ENCODE assay signal across 8 cellular contexts in genomic region chr19:51107406-51108065, GRCh38. TPM values are rescaled to one million over a fixed set of nuclear protein-coding genes. Genes with fewer than 3 reads are reported as not detected.
DNase-seq lines count a peak whose midpoint lies in the region; ATAC-seq and TF ChIP-seq lines count a peak whose summit lies in the region.

No MANE protein-coding gene starts in this region.

- peaks cover 10 to 65% (median 22%) of the 10 kb centered on the region in 6 donors for H3K4me1 ChIP-seq in spleen

- H3K4me3 ChIP-seq in spleen = peak overlapping the region; percentile 74 to 96 (median 84)

- CTCF ChIA-PET in activated CD8-positive, alpha-beta T cell treated with anti-CD3 and anti-CD28 coated beads, Interleukin-2, amount 10 ng/mL, durations not matched to agents 7 days and 5 days (lab: Charles Lee) = no interaction called here

- TF ChIP-seq CTCF in CD14-positive monocyte (IDR thresholded peaks at IDR 0.05) (no peak), spleen (IDR thresholded peaks at IDR 0.05 in 8 of 11, conservative IDR thresholded peaks at IDR 0.05 in 3 of 11) (no peak)

- peaks cover 0 to 1% (median 0%) of the 10 kb centered on the region in 7 donors for H3K9me3 Mint-ChIP-seq in CD14-positive monocyte
- H3K9me3 Mint-ChIP-seq in activated CD8-positive, alpha-beta T cell treated with anti-CD3 and anti-CD28 coated beads, Interleukin-2, amount 10 ng/mL, durations not matched to agents 7 days and 5 days (ENCODE audit: insufficient read depth) = no peaks in the 10 kb centered on the region

- DNase-seq in CD14-positive monocyte (ENCODE audit: low spot score) (no peak), hepatic stellate cell (ENCODE audit: low spot score) (peak; percentile 31), spleen (no peak), NOMO-1 (lab: John Stamatoyannopoulos, UW; ENCODE audit: unreplicated experiment in 2 of 2) (no peak)
- DNase-seq in activated CD8-positive, alpha-beta T cell treated with anti-CD3 and anti-CD28 coated beads, Interleukin-2, amount 10 ng/mL, durations not matched to agents 7 days and 5 days = peak; percentile 41

- no peaks in the 10 kb centered on the region for H3K27me3 ChIP-seq in spleen (replicated peaks in 1 of 7)

- peak overlapping the region; percentile 94 to 99 for H3K4me3 Mint-ChIP-seq in CD14-positive monocyte
- peak overlapping the region; percentile 88 for H3K4me3 Mint-ChIP-seq in activated CD8-positive, alpha-beta T cell treated with anti-CD3 and anti-CD28 coated beads, Interleukin-2, amount 10 ng/mL, durations not matched to agents 7 days and 5 days

- POLR2A ChIA-PET in activated CD8-positive, alpha-beta T cell treated with anti-CD3 and anti-CD28 coated beads, Interleukin-2, amount 10 ng/mL, durations not matched to agents 7 days and 5 days (lab: Charles Lee) = no interaction called here

- H3K27me3 Mint-ChIP-seq in CD14-positive monocyte (ENCODE audit: low read depth in 3 of 3) = peaks cover 2 to 6% (median 2%) of the 10 kb centered on the region in 3 donors
- H3K27me3 Mint-ChIP-seq in activated CD8-positive, alpha-beta T cell treated with anti-CD3 and anti-CD28 coated beads, Interleukin-2, amount 10 ng/mL, durations not matched to agents 7 days and 5 days (ENCODE audit: low read depth) = peaks cover 2% of the 10 kb centered on the region

- peaks cover 0 to 33% (median 15%) of the 10 kb centered on the region in 6 donors for H3K36me3 ChIP-seq in spleen

- no peak for TF ChIP-seq POLR2A in spleen (IDR thresholded peaks at IDR 0.05)

- H3K27ac Mint-ChIP-seq in CD14-positive monocyte = peak overlapping the region; percentile 91 to 99 (median 98)
- peak overlapping the region; percentile 90 for H3K27ac Mint-ChIP-seq in activated CD8-positive, alpha-beta T cell treated with anti-CD3 and anti-CD28 coated beads, Interleukin-2, amount 10 ng/mL, durations not matched to agents 7 days and 5 days

- ATAC-seq in HG03045 (IDR thresholded peaks at IDR 0.05; ENCODE audit: unreplicated experiment) (peak; percentile 0), HG02885 (IDR thresholded peaks at IDR 0.05; ENCODE audit: poor library complexity, unreplicated experiment) (no peak), HG03571 (IDR thresholded peaks at IDR 0.05; ENCODE audit: unreplicated experiment) (no peak)
- peak; percentile 27 for ATAC-seq in activated CD8-positive, alpha-beta T cell treated with anti-CD3 and anti-CD28 coated beads, Interleukin-2, amount 10 ng/mL, durations not matched to agents 7 days and 5 days

- intact Hi-C loops in CD14-positive monocyte (cut with micrococcal nuclease) = loop anchor here (5.0 to 10.0 kb wide), 2 partner anchors 40 to 487 kb away; no protein-coding TSS in a partner anchor
- intact Hi-C loops in spleen (cut with DNase I; ENCODE audit: low total_unique reads) = no loop called here

- H3K36me3 Mint-ChIP-seq in CD14-positive monocyte = peaks cover 27 to 31% of the 10 kb centered on the region in 2 donors
- peaks cover 26% of the 10 kb centered on the region for H3K36me3 Mint-ChIP-seq in activated CD8-positive, alpha-beta T cell treated with anti-CD3 and anti-CD28 coated beads, Interleukin-2, amount 10 ng/mL, durations not matched to agents 7 days and 5 days (ENCODE audit: low read depth)

- WGBS in spleen, 5 donors = 13 to 26% (median 20%) methylated on average over 18 of the region's 18 CpGs

- no peaks in the 10 kb centered on the region for H3K9me3 ChIP-seq in spleen

- peaks cover 39% of the 10 kb centered on the region for H3K4me1 Mint-ChIP-seq in CD14-positive monocyte
- peaks cover 34% of the 10 kb centered on the region for H3K4me1 Mint-ChIP-seq in activated CD8-positive, alpha-beta T cell treated with anti-CD3 and anti-CD28 coated beads, Interleukin-2, amount 10 ng/mL, durations not matched to agents 7 days and 5 days (ENCODE audit: low read depth)

- peak overlapping the region in 7 of 8 donors; percentile 29 to 86 (median 78) for H3K27ac ChIP-seq in spleen

RNA-seq across cellular contexts. Expression of gene CTU1, which starts 0.7 kb away (rescaled TPM):
- 1 to 10 TPM in 1 of 2 donors, under 1 TPM in 1; 0.75 to 3.0 TPM for polyA plus RNA-seq in CD14-positive monocyte
- total RNA-seq in activated CD8-positive, alpha-beta T cell treated with anti-CD3 and anti-CD28 coated beads, Interleukin-2, amount 10 ng/mL, durations not matched to agents 7 days and 5 days = 1 to 10 TPM; 8.7 to 10.0 TPM
- total RNA-seq in spleen = 1 to 10 TPM; 4.5 to 8.2 (median 6.5) TPM
- 1 to 10 TPM; 1.1 to 4.0 (median 2.6) TPM for polyA plus RNA-seq in spleen

RNA-seq across cellular contexts. Expression of gene SIGLEC9, which starts 17.2 kb away (rescaled TPM):
- polyA plus RNA-seq in CD14-positive monocyte (100 to 1,000 TPM in 1 of 2 donors, 10 to 100 TPM in 1; 87.5 to 133 TPM), spleen (10 to 100 TPM in 1 of 3 donors, 1 to 10 TPM in 2; 4.6 to 13.5 (median 5.7) TPM)
- total RNA-seq in activated CD8-positive, alpha-beta T cell treated with anti-CD3 and anti-CD28 coated beads, Interleukin-2, amount 10 ng/mL, durations not matched to agents 7 days and 5 days = under 1 TPM; 0.58 to 0.60 TPM
- total RNA-seq in spleen = 10 to 100 TPM; 26.9 to 81.3 (median 42.1) TPM

RNA-seq across cellular contexts. Expression of gene KLK14, which starts 24.8 kb away (rescaled TPM):
- polyA plus RNA-seq in CD14-positive monocyte (not detected), spleen (under 1 TPM; 0.12 to 0.33 (median 0.22) TPM)
- total RNA-seq in activated CD8-positive, alpha-beta T cell treated with anti-CD3 and anti-CD28 coated beads, Interleukin-2, amount 10 ng/mL, durations not matched to agents 7 days and 5 days = under 1 TPM in 1 of 2 experiments, not detected in 1; 0.57 TPM
- under 1 TPM in 2 of 7 donors, not detected in 5; 0.44 to 0.63 TPM for total RNA-seq in spleen

RNA-seq across cellular contexts. Expression of gene SIGLEC7, which starts 34.6 kb away (rescaled TPM):
- polyA plus RNA-seq in CD14-positive monocyte (10 to 100 TPM; 71.8 to 93.3 TPM), spleen (10 to 100 TPM in 2 of 3 donors, 1 to 10 TPM in 1; 6.8 to 16.5 (median 11.0) TPM)
- not detected for total RNA-seq in activated CD8-positive, alpha-beta T cell treated with anti-CD3 and anti-CD28 coated beads, Interleukin-2, amount 10 ng/mL, durations not matched to agents 7 days and 5 days
- 10 to 100 TPM; 23.1 to 59.9 (median 31.3) TPM for total RNA-seq in spleen

RNA-seq across cellular contexts. Expression of gene KLK13, which starts 42.6 kb away (rescaled TPM):
- polyA plus RNA-seq in CD14-positive monocyte = not detected
- not detected for total RNA-seq in activated CD8-positive, alpha-beta T cell treated with anti-CD3 and anti-CD28 coated beads, Interleukin-2, amount 10 ng/mL, durations not matched to agents 7 days and 5 days
- total RNA-seq in spleen = not detected
- polyA plus RNA-seq in spleen = under 1 TPM in 1 of 3 donors, not detected in 2; 0.13 TPM

Comparison
In these comparisons a context has a peak if more than half of its experiments do, and no peak if none do; other contexts are left out.
1. DNase-seq: peak in activated CD8-positive, alpha-beta T cell treated with anti-CD3 and anti-CD28 coated beads, Interleukin-2, amount 10 ng/mL, durations not matched to agents 7 days and 5 days (single experiment) and hepatic stellate cell (single experiment); none in CD14-positive monocyte (single experiment), spleen (single experiment) and NOMO-1 (0 of 2).
2. ATAC-seq: peak in HG03045 (single experiment) and activated CD8-positive, alpha-beta T cell treated with anti-CD3 and anti-CD28 coated beads, Interleukin-2, amount 10 ng/mL, durations not matched to agents 7 days and 5 days (single experiment); none in HG02885 (single experiment) and HG03571 (single experiment).
3. RNA of gene SIGLEC9, which starts 17.2 kb away (total RNA-seq): 26.9 to 81.3 TPM in spleen; 0.58 to 0.60 TPM in activated CD8-positive, alpha-beta T cell treated with anti-CD3 and anti-CD28 coated beads, Interleukin-2, amount 10 ng/mL, durations not matched to agents 7 days and 5 days; every median in the first group is over 10 times any median in the second.